2 cellular contexts compared by ENCODE assay signal in genomic region chr16:4625617-4626159, GRCh38.
TF ChIP-seq lines count a peak whose summit lies in the region.

No MANE protein-coding gene starts in this region.

TF ChIP-seq in H1, 55 proteins besides CTCF, POLR2A, EP300 and RAD21 (continued from another document):
- TF ChIP-seq MAFK (IDR thresholded peaks at IDR 0.05; ENCODE audit: low read depth, low read length) (no peak), EGR1 (IDR thresholded peaks at IDR 0.05; ENCODE audit: borderline replicate concordance, low read depth, low read length) (no peak), CHD7 (IDR thresholded peaks at IDR 0.05; ENCODE audit: insufficient replicate concordance, low read length) (no peak), CTBP2 (IDR thresholded peaks at IDR 0.05; ENCODE audit: borderline replicate concordance, insufficient read depth, insufficient read length, low read length) (no peak), RFX5 (IDR thresholded peaks at IDR 0.05; ENCODE audit: borderline replicate concordance, low read depth, low read length) (no peak), SP2 (IDR thresholded peaks at IDR 0.05; ENCODE audit: low read length) (no peak), CBX5 (IDR thresholded peaks at IDR 0.05; ENCODE audit: low read depth, low read length) (no peak), SRF (IDR thresholded peaks at IDR 0.05; ENCODE audit: low read depth, low read length) (no peak), HDAC2 (IDR thresholded peaks at IDR 0.05; ENCODE audit: borderline replicate concordance in 1 of 2, low read depth in 2 of 2, low read length in 2 of 2) (no peak), TEAD4 (IDR thresholded peaks at IDR 0.05; ENCODE audit: low read depth, low read length) (no peak), ASH2L (IDR thresholded peaks at IDR 0.05; ENCODE audit: low read length) (no peak), YY1 (IDR thresholded peaks at IDR 0.05; ENCODE audit: low read depth, low read length) (no peak), RNF2 (IDR thresholded peaks at IDR 0.05; ENCODE audit: borderline replicate concordance, low read depth, low read length, missing control alignments, poor library complexity, severe bottlenecking) (no peak), EZH2 (IDR thresholded peaks at IDR 0.05; ENCODE audit: low read depth, low read length, severe bottlenecking) (no peak), NANOG (IDR thresholded peaks at IDR 0.05; ENCODE audit: insufficient read depth, low read depth, low read length, poor library complexity, severe bottlenecking) (no peak), SIRT6 (IDR thresholded peaks at IDR 0.05; ENCODE audit: low read length) (no peak), GTF2F1 (IDR thresholded peaks at IDR 0.05; ENCODE audit: borderline replicate concordance, low read depth, low read length) (no peak)
TF ChIP-seq in H1: peak in this region for 0.

TF ChIP-seq in neural cell, 6 proteins besides CTCF, POLR2A, EP300 and RAD21 (continued from another document):
- TF ChIP-seq EZH2 (IDR thresholded peaks at IDR 0.05; ENCODE audit: borderline replicate concordance, insufficient read depth, low read length, poor library complexity, severe bottlenecking), result no peak
